In genomic region chr17:47830991-47831933, GRCh38 we compare ENCODE assay signal across 8 cellular contexts. TPM values are rescaled to one million over a fixed set of nuclear protein-coding genes. Genes with fewer than 3 reads are reported as not detected.
DNase-seq lines count a peak whose midpoint lies in the region; ATAC-seq and TF ChIP-seq lines count a peak whose summit lies in the region.

A gene with protein sequence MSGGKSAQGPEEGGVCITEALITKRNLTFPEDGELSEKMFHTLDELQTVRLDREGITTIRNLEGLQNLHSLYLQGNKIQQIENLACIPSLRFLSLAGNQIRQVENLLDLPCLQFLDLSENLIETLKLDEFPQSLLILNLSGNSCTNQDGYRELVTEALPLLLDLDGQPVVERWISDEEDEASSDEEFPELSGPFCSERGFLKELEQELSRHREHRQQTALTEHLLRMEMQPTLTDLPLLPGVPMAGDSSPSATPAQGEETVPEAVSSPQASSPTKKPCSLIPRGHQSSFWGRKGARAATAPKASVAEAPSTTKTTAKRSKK (plus strand): TSS chr17:47831670. CDS start chr17:47831990, 320 bp downstream.
Gene MRPL10 (minus strand): TSS chr17:47831541. CDS start chr17:47831511, 30 bp downstream.

- peak within 1 kb of the TSS; percentile 88 to 98 (median 98) for H3K27ac Mint-ChIP-seq in CD4-positive, CD25-positive, alpha-beta regulatory T cell

- H3K4me1 ChIP-seq in CD4-positive, CD25-positive, alpha-beta regulatory T cell (ENCODE audit: control insufficient read depth, insufficient read depth, low read length, poor library complexity, severe bottlenecking) = peaks cover 27% of the 10 kb centered on the region
- H3K4me1 ChIP-seq in right lobe of liver = peaks cover 0 to 21% (median 6%) of the 10 kb centered on the region in 4 donors

- DNase-seq in CD4-positive, CD25-positive, alpha-beta regulatory T cell = peak; percentile 85 to 94 (median 90)
- peak; percentile 95 for DNase-seq in NCI-H748 (lab: John Stamatoyannopoulos, UW; ENCODE audit: unreplicated experiment)
- peak; percentile 89 to 90 for DNase-seq in activated CD4-positive, alpha-beta T cell treated with anti-CD3 and anti-CD28 coated beads, Interleukin-2, amount 50 U/mL, for 24 hours (ENCODE audit: low read depth in 1 of 2, low spot score in 1 of 2)
- DNase-seq in dermis microvascular lymphatic vessel endothelial cell (ENCODE audit: low read depth in 2 of 2) = peak; percentile 82 to 91
- DNase-seq in right lobe of liver = peak; percentile 94 to 96 (median 95)
- peak; percentile 94 for DNase-seq in stimulated activated CD4-positive, alpha-beta T cell treated with anti-CD3 and anti-CD28 coated beads, Interleukin-4, amount 100 ng/mL, for 24 hours

- peak; percentile 88 to 91 for ATAC-seq in CD4-positive, CD25-positive, alpha-beta regulatory T cell (ENCODE audit: low read depth in 2 of 2)
- ATAC-seq in GM19372 (IDR thresholded peaks at IDR 0.05; ENCODE audit: low read depth, unreplicated experiment) (peak; percentile 85), HG03558 (IDR thresholded peaks at IDR 0.05; ENCODE audit: extremely low read depth, unreplicated experiment) (peak; percentile 58), right lobe of liver (peak; percentile 90 to 97 (median 96))

- H3K9me3 ChIP-seq in CD4-positive, CD25-positive, alpha-beta regulatory T cell (ENCODE audit: control insufficient read depth in 2 of 2, low read length in 2 of 2) = no peaks in the 10 kb centered on the region
- H3K9me3 ChIP-seq in right lobe of liver = no peaks in the 10 kb centered on the region

- under 1% methylated on average over 19 of the region's 42 CpGs for WGBS in right lobe of liver (ENCODE audit: insufficient coverage, low coverage, low lambda C conversion rate, missing lambda C conversion rate)

- peak within 1 kb of the TSS; percentile 76 for H3K27ac ChIP-seq in CD4-positive, CD25-positive, alpha-beta regulatory T cell (ENCODE audit: insufficient read depth, low read length, poor library complexity, severe bottlenecking)
- peak within 1 kb of the TSS; percentile 17 to 72 (median 41) for H3K27ac ChIP-seq in right lobe of liver

- peaks cover 14% of the 10 kb centered on the region for H3K36me3 ChIP-seq in CD4-positive, CD25-positive, alpha-beta regulatory T cell (ENCODE audit: control insufficient read depth, insufficient read depth, low read length)
- H3K36me3 ChIP-seq in right lobe of liver = peaks cover 6 to 24% (median 10%) of the 10 kb centered on the region in 4 donors

- TF ChIP-seq CTCF in right lobe of liver (IDR thresholded peaks at IDR 0.05) = peak in 1 of 4 donors; percentile 26

- peaks cover 15% of the 10 kb centered on the region for H3K36me3 Mint-ChIP-seq in CD4-positive, CD25-positive, alpha-beta regulatory T cell

- H3K27me3 ChIP-seq in CD4-positive, CD25-positive, alpha-beta regulatory T cell (ENCODE audit: control insufficient read depth, insufficient read depth, low read length) = no peaks in the 10 kb centered on the region
- H3K27me3 ChIP-seq in right lobe of liver = no peaks in the 10 kb centered on the region

- peak within 1 kb of the TSS; percentile 96 to 98 (median 98) for H3K4me3 Mint-ChIP-seq in CD4-positive, CD25-positive, alpha-beta regulatory T cell

- TF ChIP-seq POLR2A in right lobe of liver (IDR thresholded peaks at IDR 0.05) = peak; percentile 78

- peaks cover 12% of the 10 kb centered on the region for H3K27me3 Mint-ChIP-seq in CD4-positive, CD25-positive, alpha-beta regulatory T cell

- intact Hi-C loops in right lobe of liver (cut with DNase I) = no loop called here

- H3K9me3 Mint-ChIP-seq in CD4-positive, CD25-positive, alpha-beta regulatory T cell = peaks cover 0 to 1% (median 0%) of the 10 kb centered on the region in 7 donors

- peak within 1 kb of the TSS; percentile 99 for H3K4me3 ChIP-seq in CD4-positive, CD25-positive, alpha-beta regulatory T cell (ENCODE audit: low read depth, low read length)
- H3K4me3 ChIP-seq in right lobe of liver = peak within 1 kb of the TSS; percentile 86 to 94 (median 87)

- peaks cover 11 to 69% (median 37%) of the 10 kb centered on the region in 4 donors for H3K4me1 Mint-ChIP-seq in CD4-positive, CD25-positive, alpha-beta regulatory T cell

RNA-seq across cellular contexts. Expression of the first gene that starts in this region (rescaled TPM):
- 0.20 TPM for total RNA-seq in CD4-positive, CD25-positive, alpha-beta regulatory T cell
- polyA plus RNA-seq in CD4-positive, CD25-positive, alpha-beta regulatory T cell = under 1 TPM; 0.11 to 0.48 (median 0.21) TPM
- under 0.01 TPM in 2 replicates for total RNA-seq in dermis microvascular lymphatic vessel endothelial cell
- under 1 TPM; 0.12 to 0.44 (median 0.35) TPM for total RNA-seq in right lobe of liver

RNA-seq across cellular contexts. Expression of gene MRPL10, which starts in this region (rescaled TPM):
- 40.8 TPM for total RNA-seq in CD4-positive, CD25-positive, alpha-beta regulatory T cell
- polyA plus RNA-seq in CD4-positive, CD25-positive, alpha-beta regulatory T cell = 10 to 100 TPM; 47.2 to 58.8 (median 54.2) TPM
- total RNA-seq in dermis microvascular lymphatic vessel endothelial cell (16.3 and 23.6 TPM in 2 replicates), right lobe of liver (10 to 100 TPM; 14.4 to 26.1 (median 16.3) TPM)

Comparison
In these comparisons a context has a peak if more than half of its experiments do, and no peak if none do; other contexts are left out.
1. Peak in every context shown above with its lines: DNase-seq, ATAC-seq, H3K4me3 ChIP-seq and H3K27ac ChIP-seq.